ENCODE assay signal across 19 cellular contexts in genomic region chr2:109660046-109660860, GRCh38. TPM values are rescaled to one million over a fixed set of nuclear protein-coding genes. Genes with fewer than 3 reads are reported as not detected.
A peak's percentile ranks its signal among the peaks of the same experiment; 100 is the strongest.
DNase-seq lines count a peak whose midpoint lies in the region; TF ChIP-seq lines count a peak whose summit lies in the region.
"Had no signal": no experiment of that assay in that cellular context is flagged by ENCODE, and none has a peak within 500 bp of the region (broad histone marks: within the 10 kb centered on the region; RNA-seq: fewer than 3 reads in every experiment).

No MANE protein-coding gene starts in this region.

- no peaks in the 10 kb centered on the region for H3K27me3 ChIP-seq in ovary
- H3K27me3 ChIP-seq: gastroesophageal sphincter had no signal

- 72 to 81% (median 78%) methylated on average over 3 of the region's 3 CpGs for WGBS in ovary, 3 donors

- H3K27me3 Mint-ChIP-seq in CD14-positive monocyte (ENCODE audit: low read depth in 3 of 3), result peaks cover 13 to 21% (median 19%) of the 10 kb centered on the region in 3 donors

- no peak overlapping the region for H3K27ac Mint-ChIP-seq in CD14-positive monocyte

- peaks cover 0 to 3% (median 0%) of the 10 kb centered on the region in 7 donors for H3K9me3 Mint-ChIP-seq in CD14-positive monocyte

- no peak overlapping the region for H3K27ac ChIP-seq in ovary
- H3K27ac ChIP-seq: gastroesophageal sphincter, GM23248 had no signal

- TF ChIP-seq POLR2A in NB4 (IDR thresholded peaks at IDR 0.05; ENCODE audit: extremely low read depth, insufficient read length) (no peak), ovary (IDR thresholded peaks at IDR 0.05) (no peak)

- H3K4me1 Mint-ChIP-seq in CD14-positive monocyte, result no peaks in the 10 kb centered on the region

- in situ Hi-C loops in Caki2 (cut with HindIII; ENCODE audit: low pct_unique_long_range_greater_than_20kb, low sequenced_read_pairs), result no loop called here

- H3K4me3 Mint-ChIP-seq in CD14-positive monocyte, result no peak overlapping the region

- no peaks in the 10 kb centered on the region for H3K36me3 ChIP-seq in ovary
- H3K36me3 ChIP-seq: gastroesophageal sphincter had no signal

- H3K4me3 ChIP-seq in NB4 (ENCODE audit: low read depth, low read length) (no peak overlapping the region), ovary (no peak overlapping the region)
- H3K4me3 ChIP-seq: gastroesophageal sphincter, GM23248 had no signal

- H3K36me3 Mint-ChIP-seq in CD14-positive monocyte, result no peaks in the 10 kb centered on the region

- H3K9me3 ChIP-seq in ovary, result no peaks in the 10 kb centered on the region
- H3K9me3 ChIP-seq: gastroesophageal sphincter had no signal

- DNase-seq in Caki2 (ENCODE audit: low read depth), result peak; percentile 54
- peak; percentile 25 for DNase-seq in NB4 (ENCODE audit: low read depth)
- peak; percentile 28 for DNase-seq in cerebellar cortex (ENCODE audit: low spot score)
- peak; percentile 77 for DNase-seq in mesenteric fat pad (ENCODE audit: low spot score)
- DNase-seq in ovary, result no peak
- DNase-seq in CD14-positive monocyte (ENCODE audit: low spot score), result no peak
- DNase-seq in NCI-H1436 (lab: John Stamatoyannopoulos, UW), result no peak
- DNase-seq in activated CD4-positive, CD25-positive, alpha-beta regulatory T cell (lab: John Stamatoyannopoulos, UW), result no peak
- DNase-seq: activated CD4-positive, alpha-beta T cell treated with anti-CD3 and anti-CD28 coated beads for 1 hour; activated effector memory CD4-positive, alpha-beta T cell treated with anti-CD3 and anti-CD28 coated beads, Interleukin-2, amount 50 U/mL, for 16 hours; AML-193; Calu3; GF-D8; GM23248; NCI-H1092; NK-92 treated with Interleukin-12 subunit alpha and Interleukin-12 subunit beta, amount 100 ng/mL, for 24 hours; stimulated activated CD4-positive, alpha-beta T cell treated with anti-CD3 and anti-CD28 coated beads, Interleukin-4, amount 100 ng/mL, for 24 hours; T-helper 2 cell had no signal

- no peak for TF ChIP-seq CTCF in NB4 (IDR thresholded peaks at IDR 0.05; ENCODE audit: low read depth, low read length)
- no peak for TF ChIP-seq CTCF in ovary (IDR thresholded peaks at IDR 0.05)
- TF ChIP-seq CTCF in CD14-positive monocyte (IDR thresholded peaks at IDR 0.05), result no peak

- intact Hi-C loops in ovary (cut with DNase I) (no loop called here), CD14-positive monocyte (cut with micrococcal nuclease) (loop anchor here in 1 of 2 donors (5.0 kb wide), 1 partner anchor 113 kb away; no protein-coding TSS in a partner anchor)

- no peak for TF ChIP-seq EP300 in ovary (IDR thresholded peaks at IDR 0.05)

- H3K4me1 ChIP-seq in ovary (ENCODE audit: insufficient read depth), result no peaks in the 10 kb centered on the region

RNA-seq across cellular contexts. Expression of gene SOWAHC, which starts 46.1 kb away (rescaled TPM):
- total RNA-seq in Caki2 (2014; rRNA removed; shearing (Covaris generic); ENCODE audit: low replicate concordance), result 15.1 and 26.9 TPM in 2 replicates
- total RNA-seq in mesenteric fat pad, result 14.7 TPM
- total RNA-seq in ovary, result 10 to 100 TPM; 13.9 to 36.1 (median 17.0) TPM
- polyA plus RNA-seq in ovary, result 1 to 10 TPM; 9.5 to 9.9 TPM
- 1 to 10 TPM; 1.1 to 3.4 TPM for polyA plus RNA-seq in CD14-positive monocyte

RNA-seq across cellular contexts. Expression of gene SEPTIN10, which starts 46.5 kb away (rescaled TPM):
- 57.1 and 76.8 TPM in 2 replicates for total RNA-seq in Caki2 (2014; rRNA removed; shearing (Covaris generic); ENCODE audit: low replicate concordance)
- 97.2 TPM for total RNA-seq in mesenteric fat pad
- total RNA-seq in ovary, result 10 to 100 TPM; 71.6 to 93.8 (median 78.0) TPM
- 10 to 100 TPM; 48.9 to 59.0 TPM for polyA plus RNA-seq in ovary
- 1 to 10 TPM; 4.2 to 6.8 TPM for polyA plus RNA-seq in CD14-positive monocyte

Comparison
In these comparisons a context has a peak if more than half of its experiments do, and no peak if none do; other contexts are left out.
1. DNase-seq: peak in Caki2 (single experiment), NB4 (single experiment), cerebellar cortex (single experiment) and mesenteric fat pad (single experiment); none in ovary (0 of 5), CD14-positive monocyte (single experiment), NCI-H1436 (single experiment) and activated CD4-positive, CD25-positive, alpha-beta regulatory T cell (0 of 4).